33 cellular contexts compared by ENCODE assay signal in the genomic region with DNA sequence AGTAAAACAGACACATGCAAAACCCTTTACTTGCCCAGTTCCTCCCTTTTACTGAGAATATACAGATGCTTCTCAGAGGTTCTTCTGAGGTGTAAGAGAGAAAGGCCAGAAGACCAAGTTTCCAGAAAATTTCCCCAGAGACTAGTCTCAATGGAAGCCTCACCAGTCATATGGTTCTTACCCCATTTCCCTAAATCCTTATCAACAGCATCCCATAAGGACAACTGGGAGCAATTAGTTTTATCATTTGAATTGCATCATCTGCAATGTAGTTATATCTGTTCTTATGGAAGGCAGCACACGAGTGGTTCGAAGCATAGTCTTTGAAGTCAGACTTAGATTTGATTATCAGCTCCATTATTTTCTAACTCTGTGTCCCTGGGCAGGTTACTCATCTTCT.
DNase-seq lines count a peak whose midpoint lies in the region; ATAC-seq and TF ChIP-seq lines count a peak whose summit lies in the region.
"Had no signal": no experiment of that assay in that cellular context is flagged by ENCODE, and none has a peak within 500 bp of the region (broad histone marks: within the 10 kb centered on the region; RNA-seq: fewer than 3 reads in every experiment).

No MANE protein-coding gene starts in this region.

- no TSS peak for BruUV-seq in IMR-90 (replicated peaks; lab: Mats Ljungman, UMichigan)

- WGBS in SK-N-SH (ENCODE audit: low lambda C conversion rate): 22% methylated on average over 2 of the region's 2 CpGs
- no CpG with 5 or more reads among the region's 2 CpGs for WGBS in IMR-90 (ENCODE audit: extremely low coverage in 2 of 2, insufficient read length in 1 of 2), 2 experiments
- 93 to 94% methylated on average over 2 of the region's 2 CpGs for WGBS in gastroesophageal sphincter (ENCODE audit: low coverage in 1 of 2), 2 donors

- H4K5ac ChIP-seq in IMR-90 (ENCODE audit: low read depth, low read length): no peak overlapping the region; the same call in 1 of the 2 replicates

- intact Hi-C loops in IMR-90 (cut with micrococcal nuclease): loop anchor here (10.0 kb wide), 1 partner anchor 321 kb away; no protein-coding TSS in a partner anchor

- H3K27ac ChIP-seq in SK-N-SH (ENCODE audit: low read depth in 2 of 2, low read length in 1 of 2): no peak overlapping the region
- no peak overlapping the region for H3K27ac ChIP-seq in IMR-90 (ENCODE audit: insufficient read depth, low read length)
- no peak overlapping the region for H3K27ac ChIP-seq in gastroesophageal sphincter
- H3K27ac ChIP-seq: 22Rv1; A549; BLaER1; BLaER1 treated with 17β-estradiol and CSF1 and Interleukin-3, amounts not matched to agents 10 nM and 100 nM; C4-2B had no signal

- H2AK5ac ChIP-seq in IMR-90 (ENCODE audit: low read depth, low read length): peak overlapping the region; percentile 22; the same call in 1 of the 2 replicates

- H4K20me1 ChIP-seq in SK-N-SH (ENCODE audit: insufficient read depth) (no peaks in the 10 kb centered on the region), IMR-90 (ENCODE audit: insufficient read depth, low read length) (no peaks in the 10 kb centered on the region)
- H4K20me1 ChIP-seq: BLaER1; BLaER1 treated with 17β-estradiol and CSF1 and Interleukin-3, amounts not matched to agents 10 nM and 100 nM had no signal

- no peak overlapping the region for H2BK5ac ChIP-seq in IMR-90 (ENCODE audit: low read depth, low read length, poor library complexity, severe bottlenecking)

- H3K27me3 ChIP-seq in SK-N-SH (ENCODE audit: insufficient read depth) (no peaks in the 10 kb centered on the region), IMR-90 (ENCODE audit: control insufficient read depth, insufficient read depth, low read length) (no peaks in the 10 kb centered on the region), gastroesophageal sphincter (no peaks in the 10 kb centered on the region)
- H3K27me3 ChIP-seq: BE2C; BLaER1; BLaER1 treated with 17β-estradiol and CSF1 and Interleukin-3, amounts not matched to agents 10 nM and 100 nM had no signal

- H3K79me2 ChIP-seq in SK-N-SH (ENCODE audit: insufficient read depth): no peaks in the 10 kb centered on the region

- H3F3A ChIP-seq in SK-N-SH (replicated peaks; ENCODE audit: insufficient read depth): no peaks in the 10 kb centered on the region

- POLR2A ChIA-PET in SK-N-SH (lab: Yijun Ruan, JAX): no interaction called here
- POLR2A ChIA-PET in IMR-90 (lab: Charles Lee; ENCODE audit: unreplicated experiment): no interaction called here

- H3K23ac ChIP-seq in IMR-90 (ENCODE audit: low read depth, low read length): no peak overlapping the region

- H3K14ac ChIP-seq in IMR-90 (replicated peaks; ENCODE audit: low read depth, low read length): no peak overlapping the region

- H2BK15ac ChIP-seq in IMR-90 (ENCODE audit: low read depth, low read length): peak overlapping the region; percentile 47; the same call in 2 of the 3 replicates

- TF ChIP-seq EP300 in SK-N-SH (IDR thresholded peaks at IDR 0.05; ENCODE audit: borderline replicate concordance in 1 of 2, low read depth in 1 of 2, low read length in 1 of 2) (no peak), gastroesophageal sphincter (IDR thresholded peaks at IDR 0.05) (no peak)

- peak overlapping the region; percentile 58 for H3K18ac ChIP-seq in IMR-90 (ENCODE audit: low read depth, low read length)

- H3K9ac ChIP-seq in SK-N-SH (no peak overlapping the region), IMR-90 (ENCODE audit: low read depth, low read length) (no peak overlapping the region)
- H3K9ac ChIP-seq: BLaER1; BLaER1 treated with 17β-estradiol and CSF1 and Interleukin-3, amounts not matched to agents 10 nM and 100 nM had no signal

- H3K9me3 ChIP-seq in SK-N-SH: no peaks in the 10 kb centered on the region
- H3K9me3 ChIP-seq in IMR-90 (ENCODE audit: control insufficient read depth, insufficient read depth, low read length): no peaks in the 10 kb centered on the region
- no peaks in the 10 kb centered on the region for H3K9me3 ChIP-seq in gastroesophageal sphincter
- H3K9me3 ChIP-seq: A549, BE2C, Caco-2 had no signal

- H3K4me2 ChIP-seq in SK-N-SH (no peak overlapping the region), IMR-90 (ENCODE audit: low read depth, low read length) (no peak overlapping the region)
- H3K4me2 ChIP-seq: A549; BLaER1; BLaER1 treated with 17β-estradiol and CSF1 and Interleukin-3, amounts not matched to agents 10 nM and 100 nM had no signal

- H2BK120ac ChIP-seq in IMR-90 (ENCODE audit: low read depth, low read length): 0 out of 2 replicates have a peak overlapping the region, but pooled peaks have one; percentile 5

- CTCF ChIA-PET in SK-N-SH (lab: Yijun Ruan, JAX) (interaction anchor here (0.6 kb wide), 1 partner anchor 472 kb away, joined by 3 read pairs; no protein-coding TSS in a partner anchor), IMR-90 (lab: Yijun Ruan, JAX) (no interaction called here)

- TF ChIP-seq POLR2A in IMR-90 (IDR thresholded peaks at IDR 0.05; ENCODE audit: low read depth, low read length): no peak
- no peak for TF ChIP-seq POLR2A in gastroesophageal sphincter (IDR thresholded peaks at IDR 0.05)

- no peak for TF ChIP-seq RAD21 in SK-N-SH (IDR thresholded peaks at IDR 0.05; ENCODE audit: low read length)
- TF ChIP-seq RAD21 in IMR-90 (IDR thresholded peaks at IDR 0.05; ENCODE audit: low read length): no peak

- ATAC-seq in SK-N-SH treated with all-trans-retinoic acid at 6 μM for 48 hours (no peak), IMR-90 (ENCODE audit: low read depth) (no peak), gastroesophageal sphincter (no peak)
- ATAC-seq: A549; CD8-positive, alpha-beta T cell had no signal

- no peak overlapping the region for H4K91ac ChIP-seq in IMR-90 (ENCODE audit: insufficient read depth, low read depth, low read length)

- H3K4me3 ChIP-seq in SK-N-SH (ENCODE audit: low read depth in 2 of 2, low read length in 1 of 2) (no peak overlapping the region), IMR-90 (ENCODE audit: insufficient read depth, low read depth, low read length) (no peak overlapping the region), fibroblast of villous mesenchyme (ENCODE audit: low read depth, low read length) (no peak overlapping the region), gastroesophageal sphincter (no peak overlapping the region)
- H3K4me3 ChIP-seq: A549; BLaER1; BLaER1 treated with 17β-estradiol and CSF1 and Interleukin-3, amounts not matched to agents 10 nM and 100 nM had no signal

- DNase-seq in SK-N-SH: no peak
- no peak for DNase-seq in IMR-90
- DNase-seq in SK-N-DZ (ENCODE audit: low spot score): peak; percentile 58
- DNase-seq in fibroblast of villous mesenchyme (ENCODE audit: low read depth): peak; percentile 53
- no peak for DNase-seq in NOMO-1 treated with DMSO at 0.1 percent for 48 hours (lab: John Stamatoyannopoulos, UW; ENCODE audit: unreplicated experiment)
- no peak for DNase-seq in mucosa of gallbladder (ENCODE audit: low spot score)
- DNase-seq: 8988T; ACHN; AML-193; BE2C; C1 segment of cervical spinal cord; Caco-2; Calu3; CD4-positive, alpha-beta memory T cell; CD4-positive, alpha-beta T cell; CD4-positive, CD25-positive, alpha-beta regulatory T cell; CD8-positive, alpha-beta memory T cell; CD8-positive, alpha-beta T cell; COR-L47; DMS 273 treated with DMSO at 0.1 percent for 48 hours; DMS153; DMS53; DMS79; DMS79 treated with DMSO at 0.1 percent for 48 hours; DND-41; EL had no signal

- H3K56ac ChIP-seq in IMR-90 (ENCODE audit: extremely low read depth, insufficient read depth, low read length): no peak overlapping the region

- dilution Hi-C loops in IMR-90 (cut with HindIII; ENCODE audit: low sequenced_read_pairs, unreplicated experiment): no loop called here

- H2BK20ac ChIP-seq in IMR-90 (ENCODE audit: low read depth, low read length): no peak overlapping the region

- H4K8ac ChIP-seq in IMR-90 (ENCODE audit: low read depth in 2 of 2, low read length in 2 of 2): no peak overlapping the region

- TF ChIP-seq CTCF in SK-N-SH (IDR thresholded peaks at IDR 0.05) (no peak), IMR-90 (conservative IDR thresholded peaks at IDR 0.05; ENCODE audit: low read depth, low read length) (no peak), fibroblast of villous mesenchyme (IDR thresholded peaks at IDR 0.05; ENCODE audit: insufficient read depth, low read depth, low read length) (no peak), gastroesophageal sphincter (IDR thresholded peaks at IDR 0.05) (no peak)

- H3K4me1 ChIP-seq in SK-N-SH (ENCODE audit: control insufficient read depth in 1 of 2, insufficient read depth in 2 of 2, low read depth in 1 of 2, low read length in 1 of 2): no peaks in the 10 kb centered on the region
- H3K4me1 ChIP-seq in IMR-90 (ENCODE audit: control insufficient read depth, insufficient read depth, low read length): peaks cover 12% of the 10 kb centered on the region
- no peaks in the 10 kb centered on the region for H3K4me1 ChIP-seq in gastroesophageal sphincter
- H3K4me1 ChIP-seq: A549; BE2C; BLaER1; BLaER1 treated with 17β-estradiol and CSF1 and Interleukin-3, amounts not matched to agents 10 nM and 100 nM; Caco-2 had no signal

- peaks cover 14% of the 10 kb centered on the region for H3K9me1 ChIP-seq in IMR-90 (ENCODE audit: insufficient read depth, low read length)

- H3K79me1 ChIP-seq in IMR-90 (ENCODE audit: low read depth in 1 of 2, low read length in 2 of 2): no peaks in the 10 kb centered on the region

- in situ Hi-C loops in IMR-90 (cut with MboI; ENCODE audit: low sequenced_read_pairs): no loop called here

- H2AK9ac ChIP-seq in IMR-90 (replicated peaks; ENCODE audit: low read depth, low read length, poor library complexity): no peak overlapping the region

- H3K4ac ChIP-seq in IMR-90 (ENCODE audit: low read depth, low read length): peak overlapping the region; percentile 33; the same call in 1 of the 2 replicates

- H3K9me2 ChIP-seq in SK-N-SH: no peaks in the 10 kb centered on the region

- H2AFZ ChIP-seq in SK-N-SH (ENCODE audit: low read depth) (no peak overlapping the region), IMR-90 (replicated peaks; ENCODE audit: low read length, poor library complexity) (no peak overlapping the region)

- H3K36me3 ChIP-seq in SK-N-SH (replicated peaks in 1 of 2; ENCODE audit: control insufficient read depth in 1 of 2, insufficient read depth in 2 of 2, low read length in 1 of 2) (no peaks in the 10 kb centered on the region), IMR-90 (ENCODE audit: control insufficient read depth, insufficient read depth, low read length) (no peaks in the 10 kb centered on the region), gastroesophageal sphincter (no peaks in the 10 kb centered on the region)
- H3K36me3 ChIP-seq: BE2C; BLaER1; BLaER1 treated with 17β-estradiol and CSF1 and Interleukin-3, amounts not matched to agents 10 nM and 100 nM had no signal

TF ChIP-seq in SK-N-SH, 30 proteins besides CTCF, POLR2A, EP300 and RAD21 (continues in another document):
- TF ChIP-seq RCOR1 (IDR thresholded peaks at IDR 0.05; ENCODE audit: low read length): no peak
- TF ChIP-seq YY1 (IDR thresholded peaks at IDR 0.05; ENCODE audit: low read depth): no peak

TF ChIP-seq in IMR-90, 13 proteins besides CTCF, POLR2A, EP300 and RAD21:
- TF ChIP-seq NFE2L2 (IDR thresholded peaks at IDR 0.05; ENCODE audit: low read depth, low read length) (no peak), CEBPB (IDR thresholded peaks at IDR 0.05; ENCODE audit: low read depth, low read length) (peak; percentile 10; the same call in 1 of the 2 replicates)

Comparison
In these comparisons a context has a peak if more than half of its experiments do, and no peak if none do; other contexts are left out.
1. DNase-seq: peak in SK-N-DZ (single experiment) and fibroblast of villous mesenchyme (single experiment); none in SK-N-SH (single experiment), IMR-90 (single experiment), NOMO-1 treated with DMSO at 0.1 percent for 48 hours (single experiment) and mucosa of gallbladder (single experiment).